10 cellular contexts compared by ENCODE assay signal in the genomic region with DNA sequence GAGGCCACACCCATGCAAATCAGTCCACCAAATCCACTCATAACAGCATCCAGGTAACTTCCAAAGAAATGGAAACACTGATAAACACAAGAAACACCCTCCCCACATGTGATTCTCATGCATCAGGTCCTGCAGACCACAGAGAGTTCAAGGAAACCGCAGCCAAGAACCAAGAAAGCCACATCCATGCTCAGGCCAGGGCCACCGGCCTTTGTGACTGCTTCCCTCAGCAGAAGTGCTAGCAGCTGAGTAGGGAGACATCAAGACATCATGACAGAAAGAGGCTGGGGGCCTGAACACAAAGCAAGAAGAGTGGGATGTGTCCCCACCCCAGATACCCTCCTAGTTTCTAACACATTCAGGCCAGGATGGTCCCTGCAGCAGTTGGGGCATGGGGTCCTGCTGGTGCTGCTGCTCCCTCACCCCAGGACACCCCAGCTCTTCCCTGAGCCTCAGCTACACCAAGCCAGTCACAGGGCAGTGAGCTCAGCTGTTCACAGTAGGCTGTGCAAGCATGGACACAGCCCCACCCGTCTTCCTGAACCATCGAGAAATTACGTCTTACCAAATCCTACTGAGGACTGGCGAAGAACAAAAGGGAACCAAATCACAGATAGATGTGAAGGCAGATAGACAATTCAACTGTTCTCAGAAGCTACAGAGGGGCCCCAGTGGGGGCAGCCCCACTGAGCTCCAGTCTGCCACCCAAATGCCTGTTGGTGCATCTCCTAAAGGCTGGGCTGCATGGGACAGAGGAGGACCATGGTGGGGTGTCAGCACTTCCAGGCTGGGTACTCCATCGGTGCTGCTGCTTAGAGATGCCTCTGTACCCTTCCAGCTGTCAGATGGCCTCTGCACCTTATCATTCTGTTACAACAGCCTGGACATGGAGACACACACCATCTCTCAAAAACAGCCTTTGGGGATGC.
A peak's percentile ranks its signal among the peaks of the same experiment; 100 is the strongest.
DNase-seq lines count a peak whose midpoint lies in the region; ATAC-seq and TF ChIP-seq lines count a peak whose summit lies in the region.
"Had no signal": no experiment of that assay in that cellular context is flagged by ENCODE, and none has a peak within 500 bp of the region (broad histone marks: within the 10 kb centered on the region; RNA-seq: fewer than 3 reads in every experiment).

No MANE protein-coding gene starts in this region.

- in situ Hi-C loops in mammary epithelial cell (cut with MboI; ENCODE audit: low sequenced_read_pairs in 2 of 2) = no loop called here

- H3K9me3 Mint-ChIP-seq in dendritic cell treated with granulocyte-macrophage colony-stimulating factor and Interleukin-4, amounts not matched to agents 40 ng/mL and 50 ng/mL, for 4 days = no peaks in the 10 kb centered on the region

- peaks cover 30% of the 10 kb centered on the region for H3K4me1 Mint-ChIP-seq in dendritic cell treated with granulocyte-macrophage colony-stimulating factor and Interleukin-4, amounts not matched to agents 40 ng/mL and 50 ng/mL, for 4 days (ENCODE audit: low read depth)

- BruUV-seq in mammary epithelial cell (replicated peaks; lab: Mats Ljungman, UMichigan) = no TSS peak

- no peak overlapping the region for H3K27ac ChIP-seq in mammary epithelial cell (ENCODE audit: insufficient read depth, low read depth, low read length)

- no peaks in the 10 kb centered on the region for H3K27me3 Mint-ChIP-seq in dendritic cell treated with granulocyte-macrophage colony-stimulating factor and Interleukin-4, amounts not matched to agents 40 ng/mL and 50 ng/mL, for 4 days

- no peak overlapping the region for H2AFZ ChIP-seq in mammary epithelial cell (ENCODE audit: low read depth, low read length)

- H4K20me1 ChIP-seq in mammary epithelial cell (ENCODE audit: insufficient read depth, low read length) = no peaks in the 10 kb centered on the region

- no peaks in the 10 kb centered on the region for H3K27me3 ChIP-seq in mammary epithelial cell (ENCODE audit: insufficient read depth, low read length)

- peak; percentile 56 for DNase-seq in stimulated activated CD4-positive, alpha-beta T cell treated with anti-CD3 and anti-CD28 coated beads, Interleukin-1b, Interleukin-23, amount 100 ng/mL, for 48 hours
- DNase-seq in stimulated activated CD4-positive, alpha-beta T cell treated with anti-CD3 and anti-CD28 coated beads, Interleukin-12 subunit alpha, Interleukin-12 subunit beta, amount 100 ng/mL, for 4 hours = no peak
- DNase-seq in SHP77 (lab: John Stamatoyannopoulos, UW) = no peak
- no peak for DNase-seq in mammary epithelial cell
- no peak for DNase-seq in NAMALWA (ENCODE audit: low spot score)
- DNase-seq: activated gamma-delta T cell, NCI-H2081 had no signal

- ATAC-seq in HG03432 (IDR thresholded peaks at IDR 0.05; ENCODE audit: unreplicated experiment) = peak; percentile 71
- no peak for ATAC-seq in HG02571 (IDR thresholded peaks at IDR 0.05; ENCODE audit: unreplicated experiment)

- H3K27ac Mint-ChIP-seq in dendritic cell treated with granulocyte-macrophage colony-stimulating factor and Interleukin-4, amounts not matched to agents 40 ng/mL and 50 ng/mL, for 4 days = peak overlapping the region; percentile 73

- CTCF ChIA-PET in mammary epithelial cell (lab: Charles Lee; ENCODE audit: low non-redundant PET) = no interaction called here

- no peak overlapping the region for H3K4me3 ChIP-seq in mammary epithelial cell (replicated peaks in 1 of 3; ENCODE audit: insufficient read depth in 1 of 3, low read depth in 2 of 3, low read length in 3 of 3)

- H3K4me2 ChIP-seq in mammary epithelial cell (ENCODE audit: insufficient read depth, low read depth, low read length) = no peak overlapping the region

- WGBS in mammary epithelial cell (ENCODE audit: low coverage, missing lambda C conversion rate) = 97% methylated on average over 6 of the region's 7 CpGs

- intact Hi-C loops in dendritic cell treated with granulocyte-macrophage colony-stimulating factor and Interleukin-4, amounts not matched to agents 40 ng/mL and 50 ng/mL, for 4 days (cut with micrococcal nuclease) = no loop called here
- intact Hi-C loops in mammary epithelial cell (cut with micrococcal nuclease) = no loop called here

- H3K4me1 ChIP-seq in mammary epithelial cell (ENCODE audit: insufficient read depth, low read length) = no peaks in the 10 kb centered on the region

- peaks cover 34% of the 10 kb centered on the region for H3K79me2 ChIP-seq in mammary epithelial cell (ENCODE audit: insufficient read depth, low read length)

- dilution Hi-C loops in mammary epithelial cell (cut with HindIII; ENCODE audit: low sequenced_read_pairs) = loop anchor here (5.0 kb wide), 1 partner anchor 72 kb away; no protein-coding TSS in a partner anchor

- no peaks in the 10 kb centered on the region for H3K36me3 ChIP-seq in mammary epithelial cell (ENCODE audit: insufficient read depth, low read length)

- peaks cover 8% of the 10 kb centered on the region for H3K36me3 Mint-ChIP-seq in dendritic cell treated with granulocyte-macrophage colony-stimulating factor and Interleukin-4, amounts not matched to agents 40 ng/mL and 50 ng/mL, for 4 days (ENCODE audit: low read depth)

- no peaks in the 10 kb centered on the region for H3K9me3 ChIP-seq in mammary epithelial cell (replicated peaks; ENCODE audit: insufficient read depth, low read length)

- H3K4me3 Mint-ChIP-seq in dendritic cell treated with granulocyte-macrophage colony-stimulating factor and Interleukin-4, amounts not matched to agents 40 ng/mL and 50 ng/mL, for 4 days = no peak overlapping the region

- TF ChIP-seq CTCF in mammary epithelial cell (conservative IDR thresholded peaks at IDR 0.05 in 1 of 2, IDR thresholded peaks at IDR 0.05 in 1 of 2; ENCODE audit: extremely low read depth in 1 of 2, insufficient read depth in 1 of 2, low read depth in 1 of 2, low read length in 2 of 2) = no peak

- H3K9ac ChIP-seq in mammary epithelial cell (ENCODE audit: insufficient read depth, low read length) = no peak overlapping the region
